1 cellular context compared by ENCODE assay signal in the genomic region with DNA sequence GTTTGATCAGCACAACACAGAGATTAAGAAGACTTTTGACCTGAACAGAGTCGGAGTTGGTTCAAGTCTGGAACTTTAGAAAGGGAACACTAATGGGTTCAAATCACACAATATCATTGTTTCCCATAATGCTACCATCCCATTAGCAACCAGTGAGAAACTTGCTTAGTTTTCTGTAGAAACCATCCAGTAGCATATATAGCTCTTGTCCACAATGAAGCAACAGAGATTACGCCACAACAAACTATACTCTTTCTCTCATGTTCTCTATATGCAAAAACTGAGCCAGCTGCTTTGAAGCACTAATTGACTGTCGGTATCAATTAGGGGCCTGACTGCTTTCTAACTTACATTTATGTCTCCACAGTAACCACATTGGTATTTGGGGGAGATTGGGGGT.
TF ChIP-seq lines count a peak whose summit lies in the region.

No MANE protein-coding gene starts in this region.

TF ChIP-seq in K562, 482 proteins besides CTCF, POLR2A, EP300 and RAD21 (continued from another document):
- TF ChIP-seq, protein P1, sequence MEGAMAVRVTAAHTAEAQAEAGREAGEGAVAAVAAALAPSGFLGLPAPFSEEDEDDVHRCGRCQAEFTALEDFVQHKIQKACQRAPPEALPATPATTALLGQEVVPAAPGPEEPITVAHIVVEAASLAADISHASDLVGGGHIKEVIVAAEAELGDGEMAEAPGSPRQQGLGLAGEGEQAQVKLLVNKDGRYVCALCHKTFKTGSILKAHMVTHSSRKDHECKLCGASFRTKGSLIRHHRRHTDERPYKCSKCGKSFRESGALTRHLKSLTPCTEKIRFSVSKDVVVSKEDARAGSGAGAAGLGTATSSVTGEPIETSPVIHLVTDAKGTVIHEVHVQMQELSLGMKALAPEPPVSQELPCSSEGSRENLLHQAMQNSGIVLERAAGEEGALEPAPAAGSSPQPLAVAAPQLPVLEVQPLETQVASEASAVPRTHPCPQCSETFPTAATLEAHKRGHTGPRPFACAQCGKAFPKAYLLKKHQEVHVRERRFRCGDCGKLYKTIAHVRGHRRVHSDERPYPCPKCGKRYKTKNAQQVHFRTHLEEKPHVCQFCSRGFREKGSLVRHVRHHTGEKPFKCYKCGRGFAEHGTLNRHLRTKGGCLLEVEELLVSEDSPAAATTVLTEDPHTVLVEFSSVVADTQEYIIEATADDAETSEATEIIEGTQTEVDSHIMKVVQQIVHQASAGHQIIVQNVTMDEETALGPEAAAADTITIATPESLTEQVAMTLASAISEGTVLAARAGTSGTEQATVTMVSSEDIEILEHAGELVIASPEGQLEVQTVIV (CRISPR knock-in tag; IDR thresholded peaks at IDR 0.05; ENCODE audit: borderline replicate concordance), result 0 out of 2 replicates have a peak, but pooled peaks have one; percentile 9
- 0 out of 2 replicates have a peak, but pooled peaks have one; percentile 63 for TF ChIP-seq IRF2 (CRISPR knock-in tag; IDR thresholded peaks at IDR 0.05)
